In genomic region chr7:104956753-104957450, GRCh38 we compare ENCODE assay signal across 8 cellular contexts. TPM values are rescaled to one million over a fixed set of nuclear protein-coding genes. Genes with fewer than 3 reads are reported as not detected.
DNase-seq lines count a peak whose midpoint lies in the region; ATAC-seq and TF ChIP-seq lines count a peak whose summit lies in the region.

No MANE protein-coding gene starts in this region.

- peak overlapping the region; percentile 59 for H3K4me3 Mint-ChIP-seq in stimulated activated naive CD8-positive, alpha-beta T cell treated with anti-CD3 and anti-CD28 coated beads, Interleukin-15, Interleukin-2, amounts not matched to agents 100 ng/mL and 50 ng/mL, for 24 hours

- H3K27ac ChIP-seq in esophagus squamous epithelium, result peak overlapping the region in 3 of 4 donors; percentile 44 to 57 (median 53)

- H3K4me1 Mint-ChIP-seq in stimulated activated naive CD8-positive, alpha-beta T cell treated with anti-CD3 and anti-CD28 coated beads, Interleukin-15, Interleukin-2, amounts not matched to agents 100 ng/mL and 50 ng/mL, for 24 hours (ENCODE audit: low read depth), result peaks cover 60% of the 10 kb centered on the region

- ATAC-seq in HG02798 (IDR thresholded peaks at IDR 0.05; ENCODE audit: poor library complexity, unreplicated experiment), result peak; percentile 94

- WGBS in esophagus squamous epithelium, 2 donors, result 44 to 55% methylated on average over 4 of the region's 4 CpGs

- H3K27ac Mint-ChIP-seq in stimulated activated naive CD8-positive, alpha-beta T cell treated with anti-CD3 and anti-CD28 coated beads, Interleukin-15, Interleukin-2, amounts not matched to agents 100 ng/mL and 50 ng/mL, for 24 hours, result peak overlapping the region; percentile 96

- peaks cover 16 to 41% (median 34%) of the 10 kb centered on the region in 3 donors for H3K4me1 ChIP-seq in esophagus squamous epithelium

- H3K9me3 ChIP-seq in esophagus squamous epithelium, result no peaks in the 10 kb centered on the region

- H3K36me3 ChIP-seq in esophagus squamous epithelium, result no peaks in the 10 kb centered on the region
- no peaks in the 10 kb centered on the region for H3K36me3 ChIP-seq in H7 (replicated peaks; ENCODE audit: control insufficient read depth, insufficient read depth, low read length)

- H3K27me3 Mint-ChIP-seq in stimulated activated naive CD8-positive, alpha-beta T cell treated with anti-CD3 and anti-CD28 coated beads, Interleukin-15, Interleukin-2, amounts not matched to agents 100 ng/mL and 50 ng/mL, for 24 hours, result no peaks in the 10 kb centered on the region

- no peak for TF ChIP-seq CTCF in esophagus squamous epithelium (IDR thresholded peaks at IDR 0.05)

- H3K27me3 ChIP-seq in esophagus squamous epithelium (no peaks in the 10 kb centered on the region), H7 (ENCODE audit: control insufficient read depth, insufficient read depth, low read length) (no peaks in the 10 kb centered on the region)

- peaks cover 10% of the 10 kb centered on the region for H3K36me3 Mint-ChIP-seq in stimulated activated naive CD8-positive, alpha-beta T cell treated with anti-CD3 and anti-CD28 coated beads, Interleukin-15, Interleukin-2, amounts not matched to agents 100 ng/mL and 50 ng/mL, for 24 hours (ENCODE audit: low read depth)

- no peaks in the 10 kb centered on the region for H3K9me3 Mint-ChIP-seq in stimulated activated naive CD8-positive, alpha-beta T cell treated with anti-CD3 and anti-CD28 coated beads, Interleukin-15, Interleukin-2, amounts not matched to agents 100 ng/mL and 50 ng/mL, for 24 hours

- peak; percentile 15 for DNase-seq in activated naive CD4-positive, alpha-beta T cell treated with Interleukin-2 at 50 U/mL for 16 hours
- DNase-seq in activated naive CD4-positive, alpha-beta T cell (lab: John Stamatoyannopoulos, UW), result no peak
- peak; percentile 48 for DNase-seq in OCI-M1 (lab: John Stamatoyannopoulos, UW)
- no peak for DNase-seq in esophagus squamous epithelium (lab: John Stamatoyannopoulos, UW)
- no peak for DNase-seq in H7
- no peak for DNase-seq in NCI-H1930 (lab: John Stamatoyannopoulos, UW)

- H3K4me3 ChIP-seq in esophagus squamous epithelium, result no peak overlapping the region
- H3K4me3 ChIP-seq in H7 (ENCODE audit: insufficient read depth, low read depth, low read length), result no peak overlapping the region

- TF ChIP-seq POLR2A in esophagus squamous epithelium (IDR thresholded peaks at IDR 0.05), result no peak

- intact Hi-C loops in esophagus squamous epithelium (cut with DNase I), result no loop called here

RNA-seq across cellular contexts. Expression of gene KMT2E, which starts 57.1 kb away (rescaled TPM):
- 10 to 100 TPM; 37.2 to 80.5 (median 54.4) TPM for total RNA-seq in esophagus squamous epithelium
- total RNA-seq in H7 (2014; rRNA removed; shearing (Covaris generic)), result 19.7 and 36.8 TPM in 2 replicates

Comparison
In these comparisons a context has a peak if more than half of its experiments do, and no peak if none do; other contexts are left out.
1. DNase-seq: peak in activated naive CD4-positive, alpha-beta T cell treated with Interleukin-2 at 50 U/mL for 16 hours (single experiment) and OCI-M1 (single experiment); none in activated naive CD4-positive, alpha-beta T cell (0 of 4), esophagus squamous epithelium (single experiment), H7 (single experiment) and NCI-H1930 (0 of 2).